In genomic region chr7:141335164-141335563, GRCh38 we compare ENCODE assay signal across 31 cellular contexts.
"Had no signal": no experiment of that assay in that cellular context is flagged by ENCODE, and none has a peak within 500 bp of the region (broad histone marks: within the 10 kb centered on the region; RNA-seq: fewer than 3 reads in every experiment).

No MANE protein-coding gene starts in this region.

- H3K36me3 Mint-ChIP-seq: activated naive CD4-positive, alpha-beta T cell treated with anti-CD3 and anti-CD28 coated beads, Interleukin-2, amount 50 U/mL, for 72 hours had no signal

- H3K4me1 ChIP-seq: ascending aorta, body of pancreas, Peyer's patch, SJSA1 had no signal

- H3K9me3 Mint-ChIP-seq: activated B cell treated with CpG ODN at 0.5 μM for 24 hours; activated CD4-positive, alpha-beta T cell treated with anti-CD3 and anti-CD28 coated beads, Interleukin-2, amount 10 ng/mL, durations not matched to agents 24 days and 14 days; activated T-cell treated with anti-CD3 and anti-CD28 coated beads, Interleukin-2, amount 50 U/mL, for 24 hours; activated T-helper 1 cell treated with anti-CD3 and anti-CD28 coated beads, Interleukin-12 subunit alpha, Interleukin-12 subunit beta, Interleukin-2, Interleukin-4 antibody, amounts not matched to agents 30 ng/mL and 10 ng/mL and 1 ng/mL, durations not matched to agents 14 hours and 24 hours and 36 hours; T-helper 1 cell treated with Interleukin-12 subunit alpha and Interleukin-12 subunit beta and Interleukin-4 antibody, amounts not matched to agents 30 μg/mL and 1 μg/mL, for 36 hours had no signal

- H3K4me3 ChIP-seq: ascending aorta, body of pancreas, MG63, Peyer's patch, SJSA1 had no signal

- ATAC-seq: activated CD8-positive, alpha-beta memory T cell treated with anti-CD3 and anti-CD28 coated beads, Interleukin-2, amount 10 ng/mL, durations not matched to agents 7 days and 5 days; activated naive CD4-positive, alpha-beta T cell treated with anti-CD3 and anti-CD28 coated beads, Interleukin-2, amount 50 U/mL, for 72 hours; activated naive CD8-positive, alpha-beta T cell treated with anti-CD3 and anti-CD28 coated beads, Interleukin-2, amount 50 U/mL, for 24 hours; body of pancreas had no signal

- H3K4me1 Mint-ChIP-seq: activated B cell treated with CpG ODN at 0.5 μM for 24 hours; activated CD4-positive, alpha-beta T cell treated with anti-CD3 and anti-CD28 coated beads, Interleukin-2, amount 10 ng/mL, durations not matched to agents 24 days and 14 days; activated CD8-positive, alpha-beta memory T cell treated with anti-CD3 and anti-CD28 coated beads, Interleukin-2, amount 10 ng/mL, durations not matched to agents 7 days and 5 days; activated naive CD8-positive, alpha-beta T cell treated with anti-CD3 and anti-CD28 coated beads, Interleukin-2, amount 50 U/mL, for 24 hours had no signal

- H3K4me3 Mint-ChIP-seq: activated B cell treated with CpG ODN at 0.5 μM for 24 hours; activated CD4-positive, alpha-beta T cell treated with anti-CD3 and anti-CD28 coated beads, Interleukin-2, amount 10 ng/mL, durations not matched to agents 24 days and 14 days; activated CD8-positive, alpha-beta memory T cell treated with anti-CD3 and anti-CD28 coated beads, Interleukin-2, amount 10 ng/mL, durations not matched to agents 7 days and 5 days; activated naive CD8-positive, alpha-beta T cell treated with anti-CD3 and anti-CD28 coated beads, Interleukin-2, amount 50 U/mL, for 24 hours; activated T-cell treated with anti-CD3 and anti-CD28 coated beads, Interleukin-2, amount 50 U/mL, for 24 hours; activated T-helper 1 cell treated with anti-CD3 and anti-CD28 coated beads, Interleukin-12 subunit alpha, Interleukin-12 subunit beta, Interleukin-2, Interleukin-4 antibody, amounts not matched to agents 30 ng/mL and 10 ng/mL and 1 ng/mL, durations not matched to agents 14 hours and 24 hours and 36 hours; T-helper 1 cell treated with Interleukin-12 subunit alpha and Interleukin-12 subunit beta and Interleukin-4 antibody, amounts not matched to agents 30 μg/mL and 1 μg/mL, for 36 hours had no signal

- H3K36me3 ChIP-seq: ascending aorta, MG63, Peyer's patch, SJSA1 had no signal

- H3K9me3 ChIP-seq: ascending aorta, body of pancreas, MG63, Peyer's patch, SJSA1 had no signal

- DNase-seq: activated B cell treated with CpG ODN at 0.5 μM for 24 hours; activated CD4-positive, alpha-beta T cell treated with anti-CD3 and anti-CD28 coated beads for 1 hour; activated CD4-positive, alpha-beta T cell treated with anti-CD3 and anti-CD28 coated beads, Interleukin-2, amount 10 ng/mL, durations not matched to agents 24 days and 14 days; activated CD4-positive, alpha-beta T cell treated with anti-CD3 and anti-CD28 coated beads, Interleukin-2, amount 50 U/mL, for 48 hours; activated CD8-positive, alpha-beta memory T cell treated with anti-CD3 and anti-CD28 coated beads, Interleukin-2, amount 10 ng/mL, durations not matched to agents 7 days and 5 days; activated effector memory CD4-positive, alpha-beta T cell treated with anti-CD3 and anti-CD28 coated beads, Interleukin-2, amount 50 U/mL, for 16 hours; activated naive CD4-positive, alpha-beta T cell treated with Interleukin-2 at 50 U/mL for 16 hours; activated naive CD8-positive, alpha-beta T cell treated with anti-CD3 and anti-CD28 coated beads, Interleukin-2, amount 50 U/mL, for 24 hours; activated T-cell treated with anti-CD3 and anti-CD28 coated beads, Interleukin-2, amount 50 U/mL, for 24 hours; amniotic stem cell; body of pancreas; central memory CD4-positive, alpha-beta T cell; MG63; MV-4-11; NCI-H1105; NCI-H1436; NCI-H1694 treated with DMSO at 0.1 percent for 48 hours; NCI-H2029 treated with DMSO at 0.1 percent for 48 hours; NCI-H2171; NCI-H2227 treated with DMSO at 0.1 percent for 48 hours; NCI-H510A; NCI-H526 treated with DMSO at 0.1 percent for 48 hours; NCI-H82; OCI-M1; Peyer's patch; SHP77 had no signal

- H3K27me3 Mint-ChIP-seq: activated B cell treated with CpG ODN at 0.5 μM for 24 hours had no signal

- H3K27me3 ChIP-seq: ascending aorta, body of pancreas, MG63, Peyer's patch, SJSA1 had no signal

- H3K27ac Mint-ChIP-seq: activated B cell treated with CpG ODN at 0.5 μM for 24 hours; activated CD4-positive, alpha-beta T cell treated with anti-CD3 and anti-CD28 coated beads, Interleukin-2, amount 10 ng/mL, durations not matched to agents 24 days and 14 days; activated CD8-positive, alpha-beta memory T cell treated with anti-CD3 and anti-CD28 coated beads, Interleukin-2, amount 10 ng/mL, durations not matched to agents 7 days and 5 days; activated naive CD4-positive, alpha-beta T cell treated with anti-CD3 and anti-CD28 coated beads, Interleukin-2, amount 50 U/mL, for 72 hours; activated naive CD8-positive, alpha-beta T cell treated with anti-CD3 and anti-CD28 coated beads, Interleukin-2, amount 50 U/mL, for 24 hours; activated T-cell treated with anti-CD3 and anti-CD28 coated beads, Interleukin-2, amount 50 U/mL, for 24 hours; activated T-helper 1 cell treated with anti-CD3 and anti-CD28 coated beads, Interleukin-12 subunit alpha, Interleukin-12 subunit beta, Interleukin-2, Interleukin-4 antibody, amounts not matched to agents 30 ng/mL and 10 ng/mL and 1 ng/mL, durations not matched to agents 14 hours and 24 hours and 36 hours; T-helper 1 cell treated with Interleukin-12 subunit alpha and Interleukin-12 subunit beta and Interleukin-4 antibody, amounts not matched to agents 30 μg/mL and 1 μg/mL, for 36 hours had no signal

- H3K27ac ChIP-seq: ascending aorta, body of pancreas, Peyer's patch, SJSA1 had no signal
